In the genomic region with DNA sequence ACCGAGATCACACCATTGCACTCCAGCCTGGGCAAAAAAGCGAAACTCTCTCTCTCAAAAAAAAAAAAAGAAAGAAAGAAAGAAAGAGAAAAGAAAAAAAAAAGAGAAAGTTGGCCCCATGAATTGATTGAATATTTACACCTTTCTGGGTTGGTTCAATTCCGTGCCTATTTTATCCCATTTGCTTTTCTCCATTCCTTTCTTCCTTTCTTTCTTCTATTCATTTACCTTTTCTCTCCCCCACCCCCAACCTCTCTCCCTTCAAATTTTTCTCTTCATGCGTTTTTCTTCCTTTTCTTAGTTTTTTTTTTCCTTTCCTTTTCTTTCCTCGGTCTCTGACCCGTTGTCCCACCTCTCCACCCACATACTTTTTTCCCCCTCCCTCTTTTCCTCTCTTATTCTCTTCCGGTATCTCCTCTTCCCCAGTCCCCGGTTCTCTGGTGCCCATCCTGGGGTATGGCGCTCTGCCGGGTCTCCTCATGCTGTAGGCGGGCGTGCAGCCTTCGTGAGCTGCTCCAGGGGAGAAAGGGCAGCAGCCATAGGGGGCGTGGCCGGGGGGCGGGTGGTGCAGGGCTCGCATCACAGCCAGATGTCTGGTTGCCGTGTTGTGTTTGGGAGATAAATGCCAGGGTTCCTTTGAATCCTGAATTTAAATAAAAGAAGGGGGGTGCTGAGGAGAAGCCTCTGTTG, we compare ENCODE assay signal across 9 cellular contexts. TPM values are rescaled to one million over a fixed set of nuclear protein-coding genes. Genes with fewer than 3 reads are reported as not detected.
DNase-seq lines count a peak whose midpoint lies in the region; ATAC-seq and TF ChIP-seq lines count a peak whose summit lies in the region.
"Had no signal": no experiment of that assay in that cellular context is flagged by ENCODE, and none has a peak within 500 bp of the region (broad histone marks: within the 10 kb centered on the region; RNA-seq: fewer than 3 reads in every experiment).

No MANE protein-coding gene starts in this region.

- H3K27me3 Mint-ChIP-seq in MCF 10A (ENCODE audit: insufficient read depth, unreplicated experiment) (peaks cover 16% of the 10 kb centered on the region), WTC11 (ENCODE audit: low read depth) (peaks cover 59% of the 10 kb centered on the region), type B pancreatic cell (peaks cover 42% of the 10 kb centered on the region)

- CTCF ChIA-PET in MCF 10A (lab: Yijun Ruan, JAX) = interaction anchor here (0.9 kb wide), 1 partner anchor 37 kb away, joined by 8 read pairs; no protein-coding TSS in a partner anchor
- CTCF ChIA-PET in WTC11 (lab: Charles Lee) = interaction anchor here (0.6 to 15.3 kb wide), 9 partner anchors 10 to 191 kb away, joined by 3 to 514 read pairs (median 6); partner anchors contain the start of genes LRRC59 and TMEM92

- ATAC-seq in WTC11 = peak; percentile 54
- no peak for ATAC-seq in GM18873 (IDR thresholded peaks at IDR 0.05; ENCODE audit: low FRiP score, unreplicated experiment)
- no peak for ATAC-seq in GM21528 (IDR thresholded peaks at IDR 0.05; ENCODE audit: low FRiP score, unreplicated experiment)
- no peak for ATAC-seq in HG03097 (IDR thresholded peaks at IDR 0.05; ENCODE audit: low FRiP score, unreplicated experiment)

- H3K27ac Mint-ChIP-seq in MCF 10A (ENCODE audit: low read depth, unreplicated experiment) = no peak overlapping the region
- H3K27ac Mint-ChIP-seq in WTC11 = no peak overlapping the region
- peak overlapping the region; percentile 29 for H3K27ac Mint-ChIP-seq in type B pancreatic cell
- H3K27ac Mint-ChIP-seq: T-cell had no signal

- H3K4me3 Mint-ChIP-seq in MCF 10A (ENCODE audit: unreplicated experiment) (no peak overlapping the region), WTC11 (peak overlapping the region; percentile 51), type B pancreatic cell (peak overlapping the region; percentile 68)

- peak overlapping the region; percentile 54 to 97 for H3K27ac ChIP-seq in breast epithelium

- no peak for DNase-seq in breast epithelium (ENCODE audit: low spot score in 2 of 2)
- DNase-seq in MCF 10A (ENCODE audit: unreplicated experiment) = no peak
- peak; percentile 81 for DNase-seq in WTC11 (ENCODE audit: low spot score)
- peak; percentile 94 for DNase-seq in islet precursor cell
- no peak for DNase-seq in type B pancreatic cell (ENCODE audit: extremely low spot score, unreplicated experiment)

- H3K4me3 ChIP-seq in breast epithelium = peak overlapping the region in 1 of 3 donors; percentile 52

- H3K36me3 Mint-ChIP-seq in MCF 10A (ENCODE audit: insufficient read depth, unreplicated experiment) (no peaks in the 10 kb centered on the region), WTC11 (no peaks in the 10 kb centered on the region), type B pancreatic cell (no peaks in the 10 kb centered on the region)
- H3K36me3 Mint-ChIP-seq: T-cell had no signal

- intact Hi-C loops in breast epithelium (cut with DNase I; ENCODE audit: low total_unique reads) = loop anchor here (5.0 kb wide), 1 partner anchor 76 kb away; no protein-coding TSS in a partner anchor
- intact Hi-C loops in MCF 10A (cut with micrococcal nuclease) = no loop called here

- no TSS peak for BruUV-seq in MCF 10A (replicated peaks; lab: Mats Ljungman, UMichigan)

- TF ChIP-seq POLR2A in breast epithelium (IDR thresholded peaks at IDR 0.05) = no peak

- TF ChIP-seq CTCF in breast epithelium (IDR thresholded peaks at IDR 0.05) (no peak), MCF 10A (IDR thresholded peaks at IDR 0.05; ENCODE audit: unreplicated experiment) (no peak), WTC11 (IDR thresholded peaks at IDR 0.05) (no peak), type B pancreatic cell (conservative IDR thresholded peaks at IDR 0.05) (no peak)

- peaks cover 0 to 4% of the 10 kb centered on the region in 2 donors for H3K27me3 ChIP-seq in breast epithelium

- no peaks in the 10 kb centered on the region for H3K36me3 ChIP-seq in breast epithelium

- H3K4me1 Mint-ChIP-seq in MCF 10A (ENCODE audit: insufficient read depth, unreplicated experiment) = peaks cover 18% of the 10 kb centered on the region
- H3K4me1 Mint-ChIP-seq in WTC11 = peaks cover 66% of the 10 kb centered on the region
- H3K4me1 Mint-ChIP-seq in type B pancreatic cell (ENCODE audit: unreplicated experiment) = peaks cover 65% of the 10 kb centered on the region

- POLR2A ChIA-PET in MCF 10A (lab: Yijun Ruan, JAX) = no interaction called here
- POLR2A ChIA-PET in WTC11 (lab: Charles Lee) = interaction anchor here (1.6 kb wide), 1 partner anchor 68 kb away, joined by 8 read pairs; the partner anchor contains the start of gene TMEM92

- H3K9me3 ChIP-seq in breast epithelium = no peaks in the 10 kb centered on the region

- H3K9me3 Mint-ChIP-seq in MCF 10A (ENCODE audit: unreplicated experiment) = no peaks in the 10 kb centered on the region
- no peaks in the 10 kb centered on the region for H3K9me3 Mint-ChIP-seq in WTC11
- H3K9me3 Mint-ChIP-seq in type B pancreatic cell = no peaks in the 10 kb centered on the region
- H3K9me3 Mint-ChIP-seq: T-cell had no signal

- H3K4me1 ChIP-seq in breast epithelium = peaks cover 0 to 7% of the 10 kb centered on the region in 2 donors

TF ChIP-seq in WTC11, 78 proteins besides CTCF, POLR2A, EP300 and RAD21:
- TF ChIP-seq GTF2I (CRISPR knock-in tag; conservative IDR thresholded peaks at IDR 0.05) (no peak), ZBTB21 (CRISPR knock-in tag; IDR thresholded peaks at IDR 0.05; ENCODE audit: borderline replicate concordance) (no peak), E2F5 (CRISPR knock-in tag; IDR thresholded peaks at IDR 0.05) (no peak), ZNF512 (CRISPR knock-in tag; IDR thresholded peaks at IDR 0.05; ENCODE audit: borderline replicate concordance) (peak; percentile 87), MAX (CRISPR knock-in tag; IDR thresholded peaks at IDR 0.05) (peak; percentile 46; the same call in 1 of the 2 replicates)

RNA-seq across cellular contexts. Expression of gene COL1A1, which starts 5.3 kb away (rescaled TPM):
- 10 to 100 TPM; 23.4 to 67.2 (median 44.5) TPM for total RNA-seq in breast epithelium
- 3.4 and 4.5 TPM in 2 replicates for total RNA-seq in MCF 10A (2022)
- 46.1 to 52.1 TPM (median 50.4 TPM) in 3 replicates for total RNA-seq in WTC11 (2021)
- total RNA-seq in type B pancreatic cell (ENCODE audit: low replicate concordance) = 31.0 and 201 TPM in 2 replicates

RNA-seq across cellular contexts. Expression of gene SGCA, which starts 40.9 kb away (rescaled TPM):
- 1 to 10 TPM in 1 of 3 donors, under 1 TPM in 2; 0.33 to 2.6 (median 0.73) TPM for total RNA-seq in breast epithelium
- not detected in 2 replicates for total RNA-seq in MCF 10A (2022)
- total RNA-seq in WTC11 (2021) = 0.39 to 1.0 TPM in 2 of 3 replicates, not detected in the other
- total RNA-seq in type B pancreatic cell (ENCODE audit: low replicate concordance) = 0.72 TPM in 1 of 2 replicates, not detected in the other

RNA-seq across cellular contexts. Expression of gene PPP1R9B, which starts 56.3 kb away (rescaled TPM):
- 10 to 100 TPM; 21.8 to 24.9 (median 22.7) TPM for total RNA-seq in breast epithelium
- 33.4 and 34.8 TPM in 2 replicates for total RNA-seq in MCF 10A (2022)
- total RNA-seq in WTC11 (2021) = 20.4 to 21.7 TPM (median 20.6 TPM) in 3 replicates
- total RNA-seq in type B pancreatic cell (ENCODE audit: low replicate concordance) = 45.6 and 51.5 TPM in 2 replicates

Comparison
In these comparisons a context has a peak if more than half of its experiments do, and no peak if none do; other contexts are left out.
1. DNase-seq: peak in WTC11 (single experiment) and islet precursor cell (single experiment); none in breast epithelium (0 of 2), MCF 10A (single experiment) and type B pancreatic cell (single experiment).